ENCODE assay signal across 28 cellular contexts in the genomic region with DNA sequence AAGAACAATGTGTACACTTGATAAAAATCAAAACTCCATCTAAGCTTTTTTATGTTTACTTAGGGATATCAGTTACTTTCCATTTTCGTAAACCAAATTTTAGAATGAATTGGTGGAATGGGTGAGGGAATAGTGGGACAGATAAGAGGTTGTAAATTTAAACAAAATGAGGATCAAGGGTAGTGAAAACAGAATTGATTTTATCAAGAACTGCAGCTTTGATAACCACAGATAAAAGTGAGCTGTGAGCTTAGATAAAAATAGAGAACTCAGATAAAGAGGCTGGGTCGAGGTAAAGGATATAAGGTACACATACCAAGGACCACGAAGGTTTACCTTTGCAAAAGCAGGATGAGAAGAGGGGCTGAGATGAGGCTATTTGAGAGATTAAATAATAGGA.
"Had no signal": no experiment of that assay in that cellular context is flagged by ENCODE, and none has a peak within 500 bp of the region (broad histone marks: within the 10 kb centered on the region; RNA-seq: fewer than 3 reads in every experiment).

No MANE protein-coding gene starts in this region.

- H3K27ac Mint-ChIP-seq: stimulated activated effector memory CD8-positive, alpha-beta T cell treated with anti-CD3 and anti-CD28 coated beads, Interleukin-12 subunit alpha, Interleukin-12 subunit beta, amount 100 ng/mL, for 72 hours; stimulated activated memory B cell treated with anti-CD40 and anti-IgM and Interleukin-4, amounts not matched to agents 10 μg/mL and 1 μg/mL and 100 μg/mL, for 72 hours; stimulated activated naive B cell treated with anti-CD40 and anti-IgM and Interleukin-4, amounts not matched to agents 10 μg/mL and 1 μg/mL and 100 μg/mL, for 72 hours; stimulated activated naive CD8-positive, alpha-beta T cell treated with anti-CD3 and anti-CD28 coated beads, Interleukin-15, amount 100 ng/mL, for 72 hours; stimulated activated naive CD8-positive, alpha-beta T cell treated with anti-CD3 and anti-CD28 coated beads, Interleukin-15, Interleukin-2, amounts not matched to agents 100 ng/mL and 50 ng/mL, for 24 hours; type B pancreatic cell had no signal

- H3K9me3 Mint-ChIP-seq: type B pancreatic cell had no signal

- H3K27me3 Mint-ChIP-seq: stimulated activated memory B cell treated with anti-CD40 and anti-IgM and Interleukin-4, amounts not matched to agents 10 μg/mL and 1 μg/mL and 100 μg/mL, for 72 hours; stimulated activated naive B cell treated with anti-CD40 and anti-IgM and Interleukin-4, amounts not matched to agents 10 μg/mL and 1 μg/mL and 100 μg/mL, for 72 hours; stimulated activated naive CD8-positive, alpha-beta T cell treated with anti-CD3 and anti-CD28 coated beads, Interleukin-15, amount 100 ng/mL, for 72 hours; stimulated activated naive CD8-positive, alpha-beta T cell treated with anti-CD3 and anti-CD28 coated beads, Interleukin-15, Interleukin-2, amounts not matched to agents 100 ng/mL and 50 ng/mL, for 24 hours; type B pancreatic cell had no signal

- H3K9me3 ChIP-seq: stomach, suprapubic skin, testis, thoracic aorta, thyroid gland, tibial artery, tibial nerve, transverse colon, upper lobe of left lung, upper lobe of right lung, uterus, vagina had no signal

- H3K4me3 ChIP-seq: stomach, suprapubic skin, testis, thoracic aorta, thyroid gland, tibial artery, tibial nerve, transverse colon, upper lobe of left lung, upper lobe of right lung, uterus, vagina had no signal

- ATAC-seq: stimulated activated effector memory CD8-positive, alpha-beta T cell treated with anti-CD3 and anti-CD28 coated beads, Interleukin-12 subunit alpha, Interleukin-12 subunit beta, amount 100 ng/mL, for 72 hours; stimulated activated memory B cell treated with anti-CD40 and anti-IgM and Interleukin-4, amounts not matched to agents 10 μg/mL and 1 μg/mL and 100 μg/mL, for 72 hours; stimulated activated naive B cell treated with anti-CD40 and anti-IgM and Interleukin-4, amounts not matched to agents 10 μg/mL and 1 μg/mL and 100 μg/mL, for 72 hours; stimulated activated naive CD8-positive, alpha-beta T cell treated with anti-CD3 and anti-CD28 coated beads, Interleukin-15, amount 100 ng/mL, for 72 hours; stimulated activated naive CD8-positive, alpha-beta T cell treated with anti-CD3 and anti-CD28 coated beads, Interleukin-15, Interleukin-2, amounts not matched to agents 100 U/mL and 50 U/mL, for 24 hours; upper lobe of right lung had no signal

- DNase-seq: stimulated activated CD4-positive, alpha-beta T cell treated with anti-CD3 and anti-CD28 coated beads, Interleukin-2, amount 100 ng/mL, for 48 hours; stimulated activated CD4-positive, alpha-beta T cell treated with anti-CD3 and anti-CD28 coated beads, Interleukin-4, amount 100 ng/mL, for 1 hour; stimulated activated CD4-positive, alpha-beta T cell treated with anti-CD3 and anti-CD28 coated beads, Interleukin-4, amount 100 ng/mL, for 24 hours; stimulated activated CD4-positive, alpha-beta T cell treated with anti-CD3 and anti-CD28 coated beads, Interleukin-4, amount 100 ng/mL, for 4 hours; stimulated activated CD8-positive, alpha-beta memory T cell treated with anti-CD3 and anti-CD28 coated beads, Interleukin-4, amount 100 ng/mL, for 48 hours; stimulated activated naive B cell treated with anti-CD40 and anti-IgM and Interleukin-4, amounts not matched to agents 10 μg/mL and 1 μg/mL and 100 μg/mL, for 72 hours; stimulated activated naive CD4-positive, alpha-beta T cell; stimulated activated naive CD4-positive, alpha-beta T cell treated with Interleukin-2 at 50 U/mL for 16 hours; stimulated activated naive CD8-positive, alpha-beta T cell treated with anti-CD3 and anti-CD28 coated beads, Interleukin-15, amount 100 ng/mL, for 72 hours; stimulated activated naive CD8-positive, alpha-beta T cell treated with anti-CD3 and anti-CD28 coated beads, Interleukin-15, Interleukin-2, amounts not matched to agents 100 U/mL and 50 U/mL, for 24 hours; stomach; substantia nigra; testis; thyroid gland; tibial artery; transverse colon; trophoblast cell; upper lobe of left lung; upper lobe of right lung; uterus had no signal

- H3K27ac ChIP-seq: stomach, suprapubic skin, testis, thoracic aorta, thyroid gland, tibial artery, tibial nerve, transverse colon, upper lobe of left lung, upper lobe of right lung, uterus, vagina had no signal

- H3K4me1 Mint-ChIP-seq: stimulated activated effector memory CD8-positive, alpha-beta T cell treated with anti-CD3 and anti-CD28 coated beads, Interleukin-12 subunit alpha, Interleukin-12 subunit beta, amount 100 ng/mL, for 72 hours; stimulated activated memory B cell treated with anti-CD40 and anti-IgM and Interleukin-4, amounts not matched to agents 10 μg/mL and 1 μg/mL and 100 μg/mL, for 72 hours; stimulated activated naive B cell treated with anti-CD40 and anti-IgM and Interleukin-4, amounts not matched to agents 10 μg/mL and 1 μg/mL and 100 μg/mL, for 72 hours; stimulated activated naive CD8-positive, alpha-beta T cell treated with anti-CD3 and anti-CD28 coated beads, Interleukin-15, amount 100 ng/mL, for 72 hours had no signal

- H3K4me1 ChIP-seq: stomach, suprapubic skin, testis, thyroid gland, tibial artery, tibial nerve, transverse colon, upper lobe of left lung, upper lobe of right lung, uterus, vagina had no signal

- H3K36me3 Mint-ChIP-seq: stimulated activated effector memory CD8-positive, alpha-beta T cell treated with anti-CD3 and anti-CD28 coated beads, Interleukin-12 subunit alpha, Interleukin-12 subunit beta, amount 100 ng/mL, for 72 hours; stimulated activated memory B cell treated with anti-CD40 and anti-IgM and Interleukin-4, amounts not matched to agents 10 μg/mL and 1 μg/mL and 100 μg/mL, for 72 hours; stimulated activated naive B cell treated with anti-CD40 and anti-IgM and Interleukin-4, amounts not matched to agents 10 μg/mL and 1 μg/mL and 100 μg/mL, for 72 hours; type B pancreatic cell had no signal

- H3K4me3 Mint-ChIP-seq: stimulated activated effector memory CD8-positive, alpha-beta T cell treated with anti-CD3 and anti-CD28 coated beads, Interleukin-12 subunit alpha, Interleukin-12 subunit beta, amount 100 ng/mL, for 72 hours; stimulated activated memory B cell treated with anti-CD40 and anti-IgM and Interleukin-4, amounts not matched to agents 10 μg/mL and 1 μg/mL and 100 μg/mL, for 72 hours; stimulated activated naive B cell treated with anti-CD40 and anti-IgM and Interleukin-4, amounts not matched to agents 10 μg/mL and 1 μg/mL and 100 μg/mL, for 72 hours; stimulated activated naive CD8-positive, alpha-beta T cell treated with anti-CD3 and anti-CD28 coated beads, Interleukin-15, amount 100 ng/mL, for 72 hours; stimulated activated naive CD8-positive, alpha-beta T cell treated with anti-CD3 and anti-CD28 coated beads, Interleukin-15, Interleukin-2, amounts not matched to agents 100 ng/mL and 50 ng/mL, for 24 hours; type B pancreatic cell had no signal

- H3K36me3 ChIP-seq: stomach, suprapubic skin, thoracic aorta, thyroid gland, tibial artery, tibial nerve, transverse colon, upper lobe of left lung, upper lobe of right lung, uterus, vagina had no signal

- H3K27me3 ChIP-seq: stomach, suprapubic skin, testis, thyroid gland, tibial artery, tibial nerve, transverse colon, upper lobe of left lung, upper lobe of right lung, uterus, vagina had no signal
